Comparison of ENCODE assay signal across 22 cellular contexts in the genomic region with DNA sequence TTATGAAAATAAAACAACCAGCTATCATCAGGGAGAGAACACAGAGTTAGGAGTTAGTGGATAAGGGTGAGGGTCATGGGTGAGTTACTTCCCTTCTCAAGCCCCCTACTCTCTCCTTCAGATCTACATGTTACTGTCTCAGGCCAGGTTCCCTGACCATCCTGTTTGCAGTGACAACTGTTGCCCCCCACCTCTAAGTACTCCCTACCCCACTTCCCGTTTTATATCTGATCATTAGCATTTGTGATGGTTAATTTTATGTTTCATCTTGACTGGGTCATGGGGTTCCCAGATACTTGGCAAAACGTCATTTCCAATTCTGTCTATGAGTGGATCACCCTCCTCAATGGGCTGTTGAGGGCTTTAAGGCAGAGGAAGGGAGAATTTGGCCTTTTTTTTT. TPM values are rescaled to one million over a fixed set of nuclear protein-coding genes. Genes with fewer than 3 reads are reported as not detected.
DNase-seq lines count a peak whose midpoint lies in the region; TF ChIP-seq lines count a peak whose summit lies in the region.
"Had no signal": no experiment of that assay in that cellular context is flagged by ENCODE, and none has a peak within 500 bp of the region (broad histone marks: within the 10 kb centered on the region; RNA-seq: fewer than 3 reads in every experiment).

No MANE protein-coding gene starts in this region.

- TF ChIP-seq CTCF in WERI-Rb-1 (IDR thresholded peaks at IDR 0.05; ENCODE audit: low read depth, low read length) (no peak), glutamatergic neuron (IDR thresholded peaks at IDR 0.05; ENCODE audit: partially characterized antibody, unreplicated experiment) (no peak), breast epithelium (IDR thresholded peaks at IDR 0.05) (no peak)

- H3K27me3 ChIP-seq in WERI-Rb-1 (ENCODE audit: insufficient read depth, low read depth, severe bottlenecking) (no peaks in the 10 kb centered on the region), breast epithelium (no peaks in the 10 kb centered on the region)
- H3K27me3 ChIP-seq: BLaER1 had no signal

- H3K27ac ChIP-seq in WERI-Rb-1 = peak overlapping the region; percentile 46
- H3K27ac ChIP-seq in breast epithelium = no peak overlapping the region
- H3K27ac ChIP-seq: 22Rv1, BLaER1, HL-60 had no signal

- CTCF ChIA-PET in activated CD4-positive, alpha-beta T cell treated with anti-CD3 and anti-CD28 coated beads, Interleukin-2, amount 10 ng/mL, durations not matched to agents 7 days and 5 days (lab: Charles Lee) = no interaction called here

- H3K36me3 ChIP-seq in WERI-Rb-1 (no peaks in the 10 kb centered on the region), breast epithelium (no peaks in the 10 kb centered on the region)
- H3K36me3 ChIP-seq: BLaER1 had no signal

- H3K27me3 Mint-ChIP-seq in activated CD4-positive, alpha-beta T cell treated with anti-CD3 and anti-CD28 coated beads, Interleukin-2, amount 10 ng/mL, durations not matched to agents 7 days and 5 days = peaks cover 11% of the 10 kb centered on the region
- H3K27me3 Mint-ChIP-seq in glutamatergic neuron (ENCODE audit: unreplicated experiment) = peaks cover 1% of the 10 kb centered on the region

- POLR2A ChIA-PET in activated CD4-positive, alpha-beta T cell treated with anti-CD3 and anti-CD28 coated beads, Interleukin-2, amount 10 ng/mL, durations not matched to agents 7 days and 5 days (lab: Charles Lee) = no interaction called here

- H3K9me3 Mint-ChIP-seq in activated CD4-positive, alpha-beta T cell treated with anti-CD3 and anti-CD28 coated beads, Interleukin-2, amount 10 ng/mL, durations not matched to agents 7 days and 5 days = peaks cover 20% of the 10 kb centered on the region
- peaks cover 6% of the 10 kb centered on the region for H3K9me3 Mint-ChIP-seq in glutamatergic neuron (ENCODE audit: unreplicated experiment)

- intact Hi-C loops in breast epithelium (cut with DNase I; ENCODE audit: low total_unique reads) = no loop called here

- no peak overlapping the region for H3K4me3 Mint-ChIP-seq in activated CD4-positive, alpha-beta T cell treated with anti-CD3 and anti-CD28 coated beads, Interleukin-2, amount 10 ng/mL, durations not matched to agents 7 days and 5 days
- no peak overlapping the region for H3K4me3 Mint-ChIP-seq in glutamatergic neuron (ENCODE audit: unreplicated experiment)
- H3K4me3 Mint-ChIP-seq: CD14-positive monocyte; CD8-positive, alpha-beta T cell; HFFc6 had no signal

- H3K27ac Mint-ChIP-seq in activated CD4-positive, alpha-beta T cell treated with anti-CD3 and anti-CD28 coated beads, Interleukin-2, amount 10 ng/mL, durations not matched to agents 7 days and 5 days = peak overlapping the region; percentile 39
- peak overlapping the region; percentile 8 for H3K27ac Mint-ChIP-seq in glutamatergic neuron (ENCODE audit: unreplicated experiment)
- H3K27ac Mint-ChIP-seq: CD14-positive monocyte; CD8-positive, alpha-beta T cell; HFFc6 had no signal

- peaks cover 18% of the 10 kb centered on the region for H3K36me3 Mint-ChIP-seq in activated CD4-positive, alpha-beta T cell treated with anti-CD3 and anti-CD28 coated beads, Interleukin-2, amount 10 ng/mL, durations not matched to agents 7 days and 5 days (ENCODE audit: low read depth)
- peaks cover 7% of the 10 kb centered on the region for H3K36me3 Mint-ChIP-seq in glutamatergic neuron (ENCODE audit: unreplicated experiment)
- H3K36me3 Mint-ChIP-seq: CD14-positive monocyte; CD8-positive, alpha-beta T cell had no signal

- no peak for TF ChIP-seq POLR2A in breast epithelium (IDR thresholded peaks at IDR 0.05)

- H3K4me3 ChIP-seq in WERI-Rb-1 (ENCODE audit: low read depth, low read length) = no peak overlapping the region
- no peak overlapping the region for H3K4me3 ChIP-seq in breast epithelium
- H3K4me3 ChIP-seq: A549, BLaER1 had no signal

- peaks cover 43% of the 10 kb centered on the region for H3K4me1 Mint-ChIP-seq in activated CD4-positive, alpha-beta T cell treated with anti-CD3 and anti-CD28 coated beads, Interleukin-2, amount 10 ng/mL, durations not matched to agents 7 days and 5 days
- H3K4me1 Mint-ChIP-seq in glutamatergic neuron (ENCODE audit: low read depth, unreplicated experiment) = peaks cover 8% of the 10 kb centered on the region

- H3K9me3 ChIP-seq in WERI-Rb-1 (ENCODE audit: severe bottlenecking) = peaks cover 8% of the 10 kb centered on the region
- no peaks in the 10 kb centered on the region for H3K9me3 ChIP-seq in breast epithelium
- H3K9me3 ChIP-seq: A549 had no signal

- DNase-seq in activated CD4-positive, alpha-beta T cell treated with anti-CD3 and anti-CD28 coated beads, Interleukin-2, amount 10 ng/mL, durations not matched to agents 7 days and 5 days = no peak
- no peak for DNase-seq in activated CD4-positive, alpha-beta T cell treated with anti-CD3 and anti-CD28 coated beads for 48 hours
- DNase-seq in WERI-Rb-1 (no peak), glutamatergic neuron (no peak), breast epithelium (ENCODE audit: low spot score in 2 of 2) (no peak), NCI-H2171 (lab: John Stamatoyannopoulos, UW) (no peak)
- no peak for DNase-seq in stimulated activated CD4-positive, alpha-beta T cell treated with anti-CD3 and anti-CD28 coated beads, Interleukin-1b, Interleukin-23, amount 100 ng/mL, for 48 hours
- DNase-seq: AML-193; Calu3; CD8-positive, alpha-beta T cell; DMS53; DND-41; EL; GOT3; H7; HFFc6 had no signal

- H3K4me1 ChIP-seq in breast epithelium = no peaks in the 10 kb centered on the region

RNA-seq across cellular contexts. Expression of a gene that starts 32.8 kb away (rescaled TPM):
- total RNA-seq in activated CD4-positive, alpha-beta T cell treated with anti-CD3 and anti-CD28 coated beads, Interleukin-2, amount 10 ng/mL, durations not matched to agents 7 days and 5 days = not detected
- total RNA-seq in glutamatergic neuron (ENCODE audit: unreplicated experiment) (0.07 TPM), breast epithelium (10 to 100 TPM in 2 of 3 donors, 1 to 10 TPM in 1; 5.1 to 45.1 (median 41.3) TPM)
- total RNA-seq: CD8-positive, alpha-beta T cell; G401 had no signal
